In the genomic region with DNA sequence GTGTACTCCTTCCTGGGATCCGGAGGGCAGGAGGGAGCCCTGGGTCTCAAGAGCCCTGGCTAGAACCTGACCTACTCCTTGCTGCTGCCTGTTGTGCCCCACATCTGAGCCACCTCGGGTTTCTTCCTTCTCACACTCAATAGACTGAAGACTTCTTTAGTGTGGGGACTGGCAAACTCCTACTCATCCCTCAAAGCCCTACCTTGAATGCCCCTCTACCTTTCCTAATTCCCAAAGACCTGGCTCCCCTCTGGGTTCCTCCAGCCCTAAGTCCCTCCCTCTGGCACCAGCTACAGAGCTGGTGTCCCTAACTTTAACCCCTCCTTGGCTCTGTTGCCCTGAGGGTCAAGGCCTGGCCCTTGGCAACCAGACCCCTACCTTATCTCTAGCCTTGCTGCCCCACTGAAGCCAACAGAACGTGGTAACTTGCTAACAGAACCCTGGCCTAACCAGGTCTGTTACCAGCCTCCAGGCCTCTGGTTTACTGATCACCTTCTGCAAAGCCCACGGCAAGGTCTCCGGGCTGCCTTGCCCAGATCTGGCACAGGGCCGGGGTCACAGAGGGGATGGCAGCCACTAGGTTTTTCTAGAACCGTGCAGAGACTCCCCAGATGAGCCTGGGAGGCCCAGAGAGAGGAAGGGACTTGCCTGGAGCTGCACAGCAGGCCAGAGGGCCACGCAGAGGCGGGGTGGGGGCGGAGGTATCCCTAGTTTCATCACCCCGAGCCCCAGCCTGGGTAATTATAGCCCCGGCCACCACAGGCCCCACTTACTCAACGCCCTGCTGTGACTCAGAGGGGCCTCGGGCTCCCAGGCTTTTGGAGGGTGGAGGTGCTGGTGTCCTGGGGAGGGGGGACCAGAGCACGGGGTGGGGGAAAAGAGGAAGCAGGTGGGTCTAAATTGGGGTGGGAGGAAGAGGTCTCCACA, we compare ENCODE assay signal across 9 cellular contexts. TPM values are rescaled to one million over a fixed set of nuclear protein-coding genes. Genes with fewer than 3 reads are reported as not detected.
DNase-seq lines count a peak whose midpoint lies in the region; ATAC-seq, FAIRE-seq and TF ChIP-seq lines count a peak whose summit lies in the region.
"Had no signal": no experiment of that assay in that cellular context is flagged by ENCODE, and none has a peak within 500 bp of the region (broad histone marks: within the 10 kb centered on the region; RNA-seq: fewer than 3 reads in every experiment).

No MANE protein-coding gene starts in this region.

- no peaks in the 10 kb centered on the region for H3K27me3 Mint-ChIP-seq in astrocyte (ENCODE audit: low read depth, unreplicated experiment)
- H3K27me3 Mint-ChIP-seq: activated naive CD8-positive, alpha-beta T cell treated with anti-CD3 and anti-CD28 coated beads, Interleukin-2, amount 10 ng/mL, durations not matched to agents 7 days and 5 days had no signal

- no peak overlapping the region for H3K18ac ChIP-seq in mesenchymal stem cell (ENCODE audit: low read depth in 1 of 2, low read length in 2 of 2)

- no peak overlapping the region for H3K14ac ChIP-seq in mesenchymal stem cell (ENCODE audit: low read length in 2 of 2)

- no peak for ATAC-seq in HG02840 (IDR thresholded peaks at IDR 0.05; ENCODE audit: low FRiP score, unreplicated experiment)
- no peak for ATAC-seq in GM21526 (IDR thresholded peaks at IDR 0.05; ENCODE audit: low FRiP score, unreplicated experiment)

- H3K36me3 ChIP-seq in astrocyte (ENCODE audit: insufficient read depth, low read length) (peaks cover 17% of the 10 kb centered on the region), mesenchymal stem cell (ENCODE audit: control insufficient read depth in 1 of 2, insufficient read depth in 2 of 2, low read depth in 1 of 2, low read length in 2 of 2) (peaks cover 57 to 81% of the 10 kb centered on the region in 2 experiments)

- H3K79me2 ChIP-seq in astrocyte (ENCODE audit: insufficient read depth, low read length), result peaks cover 87% of the 10 kb centered on the region

- no peaks in the 10 kb centered on the region for H3K9me3 Mint-ChIP-seq in astrocyte (ENCODE audit: unreplicated experiment)
- H3K9me3 Mint-ChIP-seq: activated naive CD8-positive, alpha-beta T cell treated with anti-CD3 and anti-CD28 coated beads, Interleukin-2, amount 10 ng/mL, durations not matched to agents 7 days and 5 days had no signal

- no peak overlapping the region for H2BK15ac ChIP-seq in mesenchymal stem cell (ENCODE audit: low read depth, poor library complexity, severe bottlenecking)

- peak overlapping the region; percentile 45 for H3K4me3 Mint-ChIP-seq in astrocyte (ENCODE audit: unreplicated experiment)
- H3K4me3 Mint-ChIP-seq: activated naive CD8-positive, alpha-beta T cell treated with anti-CD3 and anti-CD28 coated beads, Interleukin-2, amount 10 ng/mL, durations not matched to agents 7 days and 5 days had no signal

- H4K20me1 ChIP-seq in astrocyte (ENCODE audit: insufficient read depth, low read length), result peaks cover 77% of the 10 kb centered on the region

- H4K8ac ChIP-seq in mesenchymal stem cell (ENCODE audit: low read length), result no peak overlapping the region

- peaks cover 20% of the 10 kb centered on the region for H3K4me1 ChIP-seq in astrocyte (ENCODE audit: insufficient read depth, low read length)
- H3K4me1 ChIP-seq in mesenchymal stem cell (ENCODE audit: control insufficient read depth, insufficient read depth, low read depth, low read length), result peaks cover 34% of the 10 kb centered on the region

- H3K4ac ChIP-seq in mesenchymal stem cell (ENCODE audit: low read depth in 1 of 2, low read length in 2 of 2), result no peak overlapping the region

- 78% methylated on average over 10 of the region's 15 CpGs for WGBS in mesenchymal stem cell

- H3K9ac ChIP-seq in astrocyte (ENCODE audit: low read length) (peak overlapping the region; percentile 69), mesenchymal stem cell (ENCODE audit: low read length) (peak overlapping the region; percentile 67)

- H2BK5ac ChIP-seq in mesenchymal stem cell (ENCODE audit: low read depth, low read length, poor library complexity, severe bottlenecking), result no peak overlapping the region

- peak; percentile 49 for DNase-seq in stimulated activated CD4-positive, alpha-beta T cell treated with anti-CD3 and anti-CD28 coated beads, Interleukin-15, amount 100 ng/mL, for 24 hours
- no peak for DNase-seq in stimulated activated CD4-positive, alpha-beta T cell treated with anti-CD3 and anti-CD28 coated beads, Interleukin-2, amount 100 ng/mL, for 48 hours
- DNase-seq in astrocyte (ENCODE audit: low read depth) (peak; percentile 45), mesenchymal stem cell (peak; percentile 76), HTR-8/SVneo (ENCODE audit: insufficient read length, low spot score) (no peak), germinal center (ENCODE audit: low spot score) (no peak)
- DNase-seq: activated naive CD8-positive, alpha-beta T cell treated with anti-CD3 and anti-CD28 coated beads, Interleukin-2, amount 10 ng/mL, durations not matched to agents 7 days and 5 days had no signal

- no peak overlapping the region for H4K91ac ChIP-seq in mesenchymal stem cell (ENCODE audit: low read length)

- no peak overlapping the region for H3K4me3 ChIP-seq in astrocyte (ENCODE audit: insufficient read depth, low read depth, low read length)
- peak overlapping the region in 1 of 2 experiments; percentile 41 for H3K4me3 ChIP-seq in mesenchymal stem cell (ENCODE audit: insufficient read depth in 1 of 2, low read depth in 1 of 2, low read length in 2 of 2)

- H2BK12ac ChIP-seq in mesenchymal stem cell (ENCODE audit: low read length in 2 of 2), result no peak overlapping the region

- H3K9me3 ChIP-seq in astrocyte (ENCODE audit: insufficient read depth, low read depth, low read length) (no peaks in the 10 kb centered on the region), mesenchymal stem cell (ENCODE audit: control insufficient read depth, low read length) (no peaks in the 10 kb centered on the region)

- no peak overlapping the region for H2BK120ac ChIP-seq in mesenchymal stem cell (ENCODE audit: low read depth, low read length)

- H2AK5ac ChIP-seq in mesenchymal stem cell (ENCODE audit: low read length, severe bottlenecking), result peak overlapping the region; percentile 7

- H3K27me3 ChIP-seq in astrocyte (ENCODE audit: insufficient read depth, low read length) (no peaks in the 10 kb centered on the region), mesenchymal stem cell (ENCODE audit: control insufficient read depth in 1 of 2, insufficient read depth in 1 of 2, low read length in 2 of 2) (no peaks in the 10 kb centered on the region)

- peak overlapping the region; percentile 90 for H3K27ac Mint-ChIP-seq in astrocyte (ENCODE audit: unreplicated experiment)
- H3K27ac Mint-ChIP-seq: activated naive CD8-positive, alpha-beta T cell treated with anti-CD3 and anti-CD28 coated beads, Interleukin-2, amount 10 ng/mL, durations not matched to agents 7 days and 5 days had no signal

- H3K27ac ChIP-seq in astrocyte (ENCODE audit: low read depth, low read length), result peak overlapping the region; percentile 66
- H3K27ac ChIP-seq in mesenchymal stem cell (ENCODE audit: low read length, poor library complexity, severe bottlenecking), result peak overlapping the region; percentile 50

- H2AFZ ChIP-seq in astrocyte (ENCODE audit: low read depth, low read length), result no peak overlapping the region
- H2AFZ ChIP-seq in mesenchymal stem cell (ENCODE audit: low read depth, low read length), result no peak overlapping the region

- H3K36me3 Mint-ChIP-seq in astrocyte (ENCODE audit: low read depth, unreplicated experiment), result peaks cover 28% of the 10 kb centered on the region

- H3K4me1 Mint-ChIP-seq in astrocyte (ENCODE audit: low read depth, unreplicated experiment), result peaks cover 23% of the 10 kb centered on the region

- no peak for FAIRE-seq in astrocyte (lab: Jason Lieb, UNC)
- FAIRE-seq in HTR-8/SVneo (lab: Jason Lieb, UNC), result no peak

- H3K23ac ChIP-seq in mesenchymal stem cell (ENCODE audit: low read length in 2 of 2), result no peak overlapping the region

- TF ChIP-seq CTCF in astrocyte (IDR thresholded peaks at IDR 0.05; ENCODE audit: insufficient read depth, low read depth, low read length), result no peak

- H3K79me1 ChIP-seq in mesenchymal stem cell (replicated peaks; ENCODE audit: low read length, poor library complexity, severe bottlenecking), result no peaks in the 10 kb centered on the region

- H3K4me2 ChIP-seq in astrocyte (ENCODE audit: low read length), result peak overlapping the region; percentile 67
- H3K4me2 ChIP-seq in mesenchymal stem cell (ENCODE audit: low read length, poor library complexity, severe bottlenecking), result peak overlapping the region; percentile 14

RNA-seq across cellular contexts. Expression of gene ZBTB7A, which starts 15.3 kb away (rescaled TPM):
- 24.3 and 26.9 TPM in 2 replicates for total RNA-seq in astrocyte
- 27.7 TPM for polyA plus RNA-seq in mesenchymal stem cell (2013, experiment 1 of 2)
- 26.9 TPM for polyA plus RNA-seq in mesenchymal stem cell (2013, experiment 2 of 2)

RNA-seq across cellular contexts. Expression of gene PIAS4, which starts 43.9 kb away (rescaled TPM):
- total RNA-seq in astrocyte, result 26.0 and 26.4 TPM in 2 replicates
- polyA plus RNA-seq in mesenchymal stem cell (2013, experiment 1 of 2), result 49.3 TPM
- 49.4 TPM for polyA plus RNA-seq in mesenchymal stem cell (2013, experiment 2 of 2)

Comparison
In these comparisons a context has a peak if more than half of its experiments do, and no peak if none do; other contexts are left out.
1. DNase-seq: peak in stimulated activated CD4-positive, alpha-beta T cell treated with anti-CD3 and anti-CD28 coated beads, Interleukin-15, amount 100 ng/mL, for 24 hours (single experiment), astrocyte (single experiment) and mesenchymal stem cell (single experiment); none in stimulated activated CD4-positive, alpha-beta T cell treated with anti-CD3 and anti-CD28 coated beads, Interleukin-2, amount 100 ng/mL, for 48 hours (0 of 2), HTR-8/SVneo (single experiment) and germinal center (single experiment).